ENCODE assay signal across 1 cellular context in genomic region chr20:62356143-62356947, GRCh38.
TF ChIP-seq lines count a peak whose summit lies in the region.

No MANE protein-coding gene starts in this region.

TF ChIP-seq in WTC11, 78 proteins besides CTCF, POLR2A, EP300 and RAD21 (continued from another document):
- no peak for TF ChIP-seq PRDM15 (CRISPR knock-in tag; IDR thresholded peaks at IDR 0.05)
- TF ChIP-seq GTF2I (CRISPR knock-in tag; conservative IDR thresholded peaks at IDR 0.05), result no peak
- TF ChIP-seq CBFB (CRISPR knock-in tag; IDR thresholded peaks at IDR 0.05; ENCODE audit: low read depth), result no peak
